ENCODE assay signal across 13 cellular contexts in the genomic region with DNA sequence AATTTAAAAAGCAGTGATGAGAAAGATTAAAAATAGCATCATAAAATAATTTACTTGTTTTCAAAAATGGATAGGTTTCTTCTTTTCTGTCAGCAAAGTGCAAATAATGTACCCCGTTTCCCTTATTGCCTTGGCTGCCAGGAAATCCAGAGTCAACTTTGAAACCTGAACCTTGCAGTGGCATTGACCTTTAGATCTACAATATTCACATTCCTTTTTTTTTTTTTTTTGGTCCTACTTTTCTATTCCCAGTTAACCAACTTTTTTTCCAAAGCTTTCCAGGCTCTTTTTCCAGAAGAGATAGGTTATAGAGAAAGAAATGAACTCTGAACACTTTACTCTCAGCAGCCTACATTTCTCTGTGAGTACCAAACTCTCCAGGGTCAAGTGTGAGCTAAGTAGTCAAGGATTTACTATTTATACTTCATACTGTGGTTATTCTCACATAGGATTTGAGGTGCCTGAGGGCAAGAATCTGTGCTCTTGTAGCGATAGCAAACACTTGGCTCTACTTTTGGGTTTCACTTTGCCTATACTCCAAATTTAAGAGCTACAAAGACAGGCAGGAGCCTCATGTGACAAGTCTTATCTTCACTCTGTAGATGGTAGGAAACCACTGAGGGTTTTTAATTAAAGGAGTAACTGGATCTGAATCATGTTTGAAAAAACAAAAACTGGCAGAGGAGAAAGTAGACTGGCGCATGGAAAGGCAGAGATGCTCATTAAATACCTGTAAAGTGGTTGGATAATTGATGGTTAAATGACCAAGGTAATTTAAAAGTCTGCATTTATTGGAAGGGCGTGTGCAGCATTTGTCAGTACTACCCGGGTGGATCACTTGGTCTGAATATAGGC.
DNase-seq lines count a peak whose midpoint lies in the region; ATAC-seq, FAIRE-seq and TF ChIP-seq lines count a peak whose summit lies in the region.
"Had no signal": no experiment of that assay in that cellular context is flagged by ENCODE, and none has a peak within 500 bp of the region (broad histone marks: within the 10 kb centered on the region; RNA-seq: fewer than 3 reads in every experiment).

No MANE protein-coding gene starts in this region.

- POLR2A ChIA-PET in PC-9 (lab: Charles Lee; ENCODE audit: unreplicated experiment): no interaction called here
- POLR2A ChIA-PET in T-cell (lab: Charles Lee): no interaction called here

- H3K4me3 ChIP-seq in PC-9: no peak overlapping the region
- H3K4me3 ChIP-seq in small intestine (ENCODE audit: low read depth in 1 of 2, low read length in 2 of 2): no peak overlapping the region
- no peak overlapping the region for H3K4me3 ChIP-seq in right atrium auricular region

- H3K27me3 Mint-ChIP-seq in T-cell: peaks cover 31 to 35% of the 10 kb centered on the region in 2 donors

- no peak overlapping the region for H3K4me3 Mint-ChIP-seq in T-cell
- H3K4me3 Mint-ChIP-seq: CD4-positive, CD25-positive, alpha-beta regulatory T cell; natural killer cell treated with Interleukin-12 subunit alpha and Interleukin-12 subunit beta and Interleukin-15 and Interleukin-18, amount 100 ng/mL, for 72 hours; stimulated activated memory B cell treated with anti-CD40 and anti-IgM and Interleukin-4, amounts not matched to agents 10 μg/mL and 1 μg/mL and 100 μg/mL, for 72 hours had no signal

- CTCF ChIA-PET in PC-9 (lab: Charles Lee): interaction anchor here (0.5 kb wide), 1 partner anchor 561 kb away, joined by 4 read pairs; no protein-coding TSS in a partner anchor
- CTCF ChIA-PET in T-cell (lab: Charles Lee): interaction anchor here in 1 of 2 donors (0.6 kb wide), 1 partner anchor 172 kb away, joined by 4 read pairs; no protein-coding TSS in a partner anchor

- no peaks in the 10 kb centered on the region for H3K79me2 ChIP-seq in PC-9 (ENCODE audit: low read depth)

- H3K27ac Mint-ChIP-seq in T-cell: no peak overlapping the region
- H3K27ac Mint-ChIP-seq: CD4-positive, CD25-positive, alpha-beta regulatory T cell; natural killer cell treated with Interleukin-12 subunit alpha and Interleukin-12 subunit beta and Interleukin-15 and Interleukin-18, amount 100 ng/mL, for 72 hours; stimulated activated memory B cell treated with anti-CD40 and anti-IgM and Interleukin-4, amounts not matched to agents 10 μg/mL and 1 μg/mL and 100 μg/mL, for 72 hours had no signal

- no peaks in the 10 kb centered on the region for H3K9me2 ChIP-seq in PC-9 (ENCODE audit: insufficient read depth)

- H3K27me3 ChIP-seq in PC-9 (ENCODE audit: insufficient read depth, low read depth): no peaks in the 10 kb centered on the region
- H3K27me3 ChIP-seq in small intestine (ENCODE audit: control insufficient read depth in 2 of 2, insufficient read depth in 2 of 2, low read length in 2 of 2): no peaks in the 10 kb centered on the region
- H3K27me3 ChIP-seq in right atrium auricular region: no peaks in the 10 kb centered on the region

- no peak for ATAC-seq in T-cell (replicated peaks in 1 of 4)
- ATAC-seq: natural killer cell treated with Interleukin-12 subunit alpha and Interleukin-12 subunit beta and Interleukin-15 and Interleukin-18, amount 100 ng/mL, for 72 hours; stimulated activated memory B cell treated with anti-CD40 and anti-IgM and Interleukin-4, amounts not matched to agents 10 μg/mL and 1 μg/mL and 100 μg/mL, for 72 hours had no signal

- intact Hi-C loops in PC-9 (cut with micrococcal nuclease; ENCODE audit: unreplicated experiment): no loop called here

- 0 out of 2 replicates have a peak overlapping the region, but pooled peaks have one; percentile 15 for H2AFZ ChIP-seq in PC-9

- TF ChIP-seq CTCF in PC-9 (conservative IDR thresholded peaks at IDR 0.05) (no peak), right atrium auricular region (IDR thresholded peaks at IDR 0.05) (no peak)

- H3K4me1 Mint-ChIP-seq in T-cell: peaks cover 0 to 3% (median 2%) of the 10 kb centered on the region in 3 donors
- H3K4me1 Mint-ChIP-seq: CD4-positive, CD25-positive, alpha-beta regulatory T cell had no signal

- H3K4me2 ChIP-seq in PC-9: peak overlapping the region; percentile 11; the same call in 1 of the 2 replicates

- H3K9me3 ChIP-seq in PC-9 (ENCODE audit: insufficient read depth, low read depth) (no peaks in the 10 kb centered on the region; the same call in 1 of the 2 replicates), small intestine (ENCODE audit: control insufficient read depth, low read depth) (no peaks in the 10 kb centered on the region), right atrium auricular region (no peaks in the 10 kb centered on the region)

- H3K9me3 Mint-ChIP-seq in T-cell: no peaks in the 10 kb centered on the region
- H3K9me3 Mint-ChIP-seq: natural killer cell treated with Interleukin-12 subunit alpha and Interleukin-12 subunit beta and Interleukin-15 and Interleukin-18, amount 100 ng/mL, for 72 hours; stimulated activated memory B cell treated with anti-CD40 and anti-IgM and Interleukin-4, amounts not matched to agents 10 μg/mL and 1 μg/mL and 100 μg/mL, for 72 hours had no signal

- BruUV-seq in PC-9 (replicated peaks; lab: Mats Ljungman, UMichigan): no TSS peak

- no peaks in the 10 kb centered on the region for H4K20me1 ChIP-seq in PC-9 (ENCODE audit: insufficient read depth)

- H3K4me1 ChIP-seq in PC-9 (replicated peaks; ENCODE audit: insufficient read depth): peaks cover 11% of the 10 kb centered on the region
- H3K4me1 ChIP-seq in small intestine (ENCODE audit: control insufficient read depth in 2 of 2, insufficient read depth in 1 of 2, low read depth in 1 of 2, low read length in 1 of 2): peaks cover 3 to 5% of the 10 kb centered on the region in 2 donors
- H3K4me1 ChIP-seq in right atrium auricular region: peaks cover 0 to 18% of the 10 kb centered on the region in 2 donors

- H3K27ac ChIP-seq in PC-9 (0 out of 2 replicates have a peak overlapping the region, but pooled peaks have one; percentile 24), small intestine (ENCODE audit: low read depth in 1 of 2, low read length in 1 of 2) (peak overlapping the region in 1 of 2 donors; percentile 41), right atrium auricular region (no peak overlapping the region)

- whole genome bisulfite sequencing in small intestine, 3 donors: 27 to 61% (median 44%) methylated on average over 5 of the region's 5 CpGs

- peak; percentile 19 for DNase-seq in HCEC 1CT
- DNase-seq in PC-9: no peak
- DNase-seq in foreskin melanocyte: peak; percentile 50
- peak; percentile 18 for DNase-seq in small intestine
- DNase-seq in NCI-H1092 (lab: John Stamatoyannopoulos, UW): no peak
- DNase-seq in right atrium auricular region (ENCODE audit: low spot score): no peak
- DNase-seq in T-cell: no peak
- DNase-seq: CD4-positive, CD25-positive, alpha-beta regulatory T cell; T-helper 1 cell had no signal

- 0 out of 2 replicates have a peak, but pooled peaks cover 3% of the 10 kb centered on the region for H3F3A ChIP-seq in PC-9 (ENCODE audit: insufficient read depth, low read depth)

- no peaks in the 10 kb centered on the region for H3K36me3 Mint-ChIP-seq in T-cell
- H3K36me3 Mint-ChIP-seq: CD4-positive, CD25-positive, alpha-beta regulatory T cell; natural killer cell treated with Interleukin-12 subunit alpha and Interleukin-12 subunit beta and Interleukin-15 and Interleukin-18, amount 100 ng/mL, for 72 hours; stimulated activated memory B cell treated with anti-CD40 and anti-IgM and Interleukin-4, amounts not matched to agents 10 μg/mL and 1 μg/mL and 100 μg/mL, for 72 hours had no signal

- FAIRE-seq in small intestine (lab: Jason Lieb, UNC): no peak
- FAIRE-seq: H54, urothelium cell line had no signal

- H3K36me3 ChIP-seq in PC-9 (ENCODE audit: low read depth): no peaks in the 10 kb centered on the region
- H3K36me3 ChIP-seq in small intestine (ENCODE audit: control insufficient read depth in 2 of 2, insufficient read depth in 2 of 2, low read length in 2 of 2): no peaks in the 10 kb centered on the region
- H3K36me3 ChIP-seq in right atrium auricular region: no peaks in the 10 kb centered on the region

Comparison
In these comparisons a context has a peak if more than half of its experiments do, and no peak if none do; other contexts are left out.
1. DNase-seq: peak in HCEC 1CT (single experiment), foreskin melanocyte (single experiment) and small intestine (single experiment); none in PC-9 (0 of 2), NCI-H1092 (single experiment), right atrium auricular region (single experiment) and T-cell (0 of 34).